In the genomic region with DNA sequence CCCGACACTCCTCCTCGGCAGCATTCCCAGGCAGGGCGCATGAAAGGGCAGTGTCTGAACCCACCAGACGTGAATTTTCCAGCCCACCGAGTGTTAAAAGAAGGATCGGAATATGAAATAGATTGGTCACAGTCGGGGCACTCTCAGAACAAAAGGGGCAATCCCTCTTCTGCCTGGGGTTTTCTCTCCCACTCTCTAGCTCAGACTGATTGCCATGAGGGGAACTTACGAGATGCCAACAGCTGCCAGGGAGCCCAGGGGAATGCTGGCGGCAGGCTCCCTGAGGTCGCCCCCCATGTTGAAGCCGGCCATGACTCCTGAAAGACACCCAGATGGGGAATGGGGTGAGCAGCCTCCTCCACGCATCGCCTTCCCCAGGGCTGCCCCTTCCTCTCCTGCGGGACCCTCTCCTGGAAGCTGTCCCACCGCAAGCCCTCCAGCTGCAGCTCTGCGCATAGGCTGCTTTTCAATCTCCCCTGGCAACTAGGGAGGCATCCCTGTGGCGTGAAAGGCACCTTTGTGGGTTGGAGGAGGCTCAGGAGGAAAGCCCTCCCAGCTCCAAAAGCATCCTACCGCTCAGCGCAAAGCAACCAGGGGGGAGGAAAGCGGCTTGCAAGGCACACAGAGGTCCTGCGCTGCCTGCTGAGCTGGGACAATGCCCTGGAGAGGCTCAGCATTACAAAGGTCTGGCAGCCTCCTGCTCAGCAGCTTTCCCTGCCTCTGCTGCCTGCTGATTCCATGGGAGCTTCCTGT, we compare ENCODE assay signal across 9 cellular contexts.
DNase-seq lines count a peak whose midpoint lies in the region; ATAC-seq, FAIRE-seq and TF ChIP-seq lines count a peak whose summit lies in the region.
"Had no signal": no experiment of that assay in that cellular context is flagged by ENCODE, and none has a peak within 500 bp of the region (broad histone marks: within the 10 kb centered on the region; RNA-seq: fewer than 3 reads in every experiment).

No MANE protein-coding gene starts in this region.

- H3K36me3 ChIP-seq in OCI-LY3 (replicated peaks; ENCODE audit: low read depth, low read length) (no peaks in the 10 kb centered on the region), sigmoid colon (no peaks in the 10 kb centered on the region)

- no peak overlapping the region for H2AFZ ChIP-seq in OCI-LY3 (ENCODE audit: low read depth, low read length)

- H3K27me3 ChIP-seq in OCI-LY3 (ENCODE audit: low read depth, low read length) = peaks cover 64% of the 10 kb centered on the region
- no peaks in the 10 kb centered on the region for H3K27me3 ChIP-seq in sigmoid colon

- H3K9ac ChIP-seq in OCI-LY3 (ENCODE audit: low read length) = peak overlapping the region; percentile 25; the same call in 1 of the 2 replicates

- FAIRE-seq in HTR-8/SVneo (lab: Jason Lieb, UNC) = no peak

- TF ChIP-seq CTCF in OCI-LY3 (IDR thresholded peaks at IDR 0.05; ENCODE audit: low read depth, low read length) = no peak
- no peak for TF ChIP-seq CTCF in sigmoid colon (IDR thresholded peaks at IDR 0.05)

- H3K27ac ChIP-seq in OCI-LY3 (ENCODE audit: low read length) = no peak overlapping the region
- H3K27ac ChIP-seq in sigmoid colon = peak overlapping the region in 1 of 4 donors; percentile 5

- no peaks in the 10 kb centered on the region for H3K79me2 ChIP-seq in OCI-LY3 (ENCODE audit: low read length)

- DNase-seq in hypothalamus (lab: John Stamatoyannopoulos, UW) (peak in 34 of 51 donors; percentile 15 to 87 (median 50)), sigmoid colon (no peak), AG08396 (ENCODE audit: low spot score) (no peak), HTR-8/SVneo (ENCODE audit: insufficient read length, low spot score) (no peak)
- DNase-seq: MM.1S had no signal

- no peak for TF ChIP-seq POLR2A in sigmoid colon (IDR thresholded peaks at IDR 0.05)

- TF ChIP-seq EP300 in sigmoid colon (IDR thresholded peaks at IDR 0.05) = no peak

- H3K4me2 ChIP-seq in OCI-LY3 (ENCODE audit: low read length) = peak overlapping the region; percentile 94

- H4K20me1 ChIP-seq in OCI-LY3 (ENCODE audit: insufficient read depth, low read length) = no peaks in the 10 kb centered on the region

- H3K4me1 ChIP-seq in OCI-LY3 (ENCODE audit: low read length) (peaks cover 26% of the 10 kb centered on the region), sigmoid colon (peaks cover 0 to 27% (median 17%) of the 10 kb centered on the region in 4 donors)

- WGBS in sigmoid colon, 2 donors = 75 to 89% methylated on average over 21 of the region's 21 CpGs

- H3K9me3 ChIP-seq in OCI-LY3 (ENCODE audit: insufficient read depth, low read length) (0 out of 2 replicates have a peak, but pooled peaks cover 3% of the 10 kb centered on the region), sigmoid colon (no peaks in the 10 kb centered on the region)

- peak; percentile 31 for ATAC-seq in GM18868 (IDR thresholded peaks at IDR 0.05; ENCODE audit: unreplicated experiment)
- ATAC-seq in GM21515 (IDR thresholded peaks at IDR 0.05; ENCODE audit: unreplicated experiment) = no peak
- ATAC-seq in HG03097 (IDR thresholded peaks at IDR 0.05; ENCODE audit: low FRiP score, unreplicated experiment) = no peak

- H3K4me3 ChIP-seq in OCI-LY3 (ENCODE audit: low read length) (peak overlapping the region; percentile 75), sigmoid colon (peak overlapping the region in 3 of 4 donors; percentile 6 to 23 (median 9))

- intact Hi-C loops in sigmoid colon (cut with DNase I) = no loop called here

Comparison
In these comparisons a context has a peak if more than half of its experiments do, and no peak if none do; other contexts are left out.
1. DNase-seq: peak in hypothalamus (34 of 51); none in sigmoid colon (single experiment), AG08396 (single experiment) and HTR-8/SVneo (single experiment).